Comparison of ENCODE assay signal across 8 cellular contexts in the genomic region with DNA sequence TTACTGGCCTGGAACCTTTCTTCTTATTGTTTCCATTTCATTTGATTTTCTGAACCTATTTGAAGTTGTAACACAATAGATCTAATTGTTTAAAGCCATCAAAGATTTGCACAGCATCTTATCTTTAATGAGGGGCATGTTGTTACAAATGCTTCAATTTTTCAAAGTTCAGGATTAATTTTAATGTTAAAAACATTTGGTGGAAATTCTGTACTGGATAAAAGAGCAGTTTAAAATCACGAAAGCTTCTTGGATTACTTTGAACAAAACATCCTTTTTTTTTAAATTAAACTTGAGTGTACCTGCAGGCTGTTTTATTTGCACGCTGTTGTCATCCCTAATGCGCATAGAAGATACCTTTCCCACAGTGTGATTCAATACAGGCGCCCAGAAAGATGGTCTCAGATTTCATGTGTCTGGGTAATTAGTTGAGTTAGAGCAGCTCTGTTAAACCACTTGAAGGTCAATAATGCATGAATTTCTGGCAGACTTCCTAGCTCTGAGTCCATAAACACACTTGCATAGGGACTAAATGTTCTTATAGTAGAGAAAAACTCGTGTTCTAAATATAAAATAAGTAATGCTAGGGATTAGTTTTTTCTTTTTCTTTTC. TPM values are rescaled to one million over a fixed set of nuclear protein-coding genes. Genes with fewer than 3 reads are reported as not detected.
DNase-seq lines count a peak whose midpoint lies in the region; ATAC-seq and TF ChIP-seq lines count a peak whose summit lies in the region.

No MANE protein-coding gene starts in this region.

- CTCF ChIA-PET in PC-9 (lab: Charles Lee) = interaction anchor here (0.6 kb wide), 1 partner anchor 96 kb away, joined by 17 read pairs; no protein-coding TSS in a partner anchor

- H3K9me2 ChIP-seq in PC-9 (ENCODE audit: insufficient read depth) (no peaks in the 10 kb centered on the region), Karpas-422 (replicated peaks; ENCODE audit: insufficient read depth, low read length) (no peaks in the 10 kb centered on the region)

- H3F3A ChIP-seq in PC-9 (ENCODE audit: insufficient read depth, low read depth) = 0 out of 2 replicates have a peak, but pooled peaks cover 4% of the 10 kb centered on the region

- DNase-seq in PC-9 (peak in 1 of 2 experiments; percentile 80), left ventricle myocardium inferior (no peak), stromal cell of bone marrow (ENCODE audit: low read depth) (peak; percentile 40), Karpas-422 (no peak), NK-92 (lab: John Stamatoyannopoulos, UW; ENCODE audit: unreplicated experiment) (no peak), RPMI8226 (no peak)

- H3K4me3 ChIP-seq in PC-9 = no peak overlapping the region
- no peak overlapping the region for H3K4me3 ChIP-seq in left ventricle myocardium inferior
- no peak overlapping the region for H3K4me3 ChIP-seq in Karpas-422 (ENCODE audit: low read length)

- H4K20me1 ChIP-seq in PC-9 (ENCODE audit: insufficient read depth) = no peaks in the 10 kb centered on the region
- H4K20me1 ChIP-seq in Karpas-422 (ENCODE audit: insufficient read depth, low read depth, low read length) = no peaks in the 10 kb centered on the region

- peak; percentile 61; the same call in 1 of the 2 replicates for TF ChIP-seq EP300 in Ishikawa (IDR thresholded peaks at IDR 0.05; ENCODE audit: borderline replicate concordance)

- H3K9me3 ChIP-seq in PC-9 (ENCODE audit: insufficient read depth, low read depth) (0 out of 2 replicates have a peak, but pooled peaks cover 8% of the 10 kb centered on the region), left ventricle myocardium inferior (replicated peaks) (no peaks in the 10 kb centered on the region), Karpas-422 (ENCODE audit: low read length) (no peaks in the 10 kb centered on the region; the same call in 1 of the 2 replicates)

- ATAC-seq in GM19324 (IDR thresholded peaks at IDR 0.05; ENCODE audit: low FRiP score, unreplicated experiment) = no peak

- TF ChIP-seq CTCF in PC-9 (conservative IDR thresholded peaks at IDR 0.05) (no peak), left ventricle myocardium inferior (IDR thresholded peaks at IDR 0.05; ENCODE audit: borderline replicate concordance) (no peak)

- TF ChIP-seq RAD21 in Ishikawa (IDR thresholded peaks at IDR 0.05; ENCODE audit: low read depth) = no peak

- no TSS peak for BruUV-seq in PC-9 (replicated peaks; lab: Mats Ljungman, UMichigan)

- H3K79me2 ChIP-seq in PC-9 (ENCODE audit: low read depth) = no peaks in the 10 kb centered on the region
- no peaks in the 10 kb centered on the region for H3K79me2 ChIP-seq in Karpas-422 (ENCODE audit: low read length)

- POLR2A ChIA-PET in PC-9 (lab: Charles Lee; ENCODE audit: unreplicated experiment) = interaction anchor here (0.5 kb wide), 1 partner anchor 33 kb away, joined by 10 read pairs; no protein-coding TSS in a partner anchor

- H3K4me1 ChIP-seq in PC-9 (replicated peaks; ENCODE audit: insufficient read depth) (peaks cover 11% of the 10 kb centered on the region), left ventricle myocardium inferior (peaks cover 10% of the 10 kb centered on the region), Karpas-422 (ENCODE audit: low read length) (no peaks in the 10 kb centered on the region)

- no peaks in the 10 kb centered on the region for H3K36me3 ChIP-seq in PC-9 (ENCODE audit: low read depth)
- H3K36me3 ChIP-seq in left ventricle myocardium inferior = no peaks in the 10 kb centered on the region
- H3K36me3 ChIP-seq in Karpas-422 (ENCODE audit: insufficient read depth, low read length) = no peaks in the 10 kb centered on the region

- H3K27me3 ChIP-seq in PC-9 (ENCODE audit: insufficient read depth, low read depth) (no peaks in the 10 kb centered on the region), left ventricle myocardium inferior (ENCODE audit: low read depth) (no peaks in the 10 kb centered on the region), Karpas-422 (ENCODE audit: low read length) (no peaks in the 10 kb centered on the region)

- H3K4me2 ChIP-seq in PC-9 = peak overlapping the region; percentile 10; the same call in 1 of the 2 replicates
- H3K4me2 ChIP-seq in Karpas-422 (ENCODE audit: low read depth, low read length, poor library complexity, severe bottlenecking) = no peak overlapping the region

- intact Hi-C loops in PC-9 (cut with micrococcal nuclease; ENCODE audit: unreplicated experiment) (no loop called here), left ventricle myocardium inferior (cut with micrococcal nuclease) (no loop called here)

- H3K27ac ChIP-seq in PC-9 (no peak overlapping the region), left ventricle myocardium inferior (replicated peaks) (peak overlapping the region; percentile 76), Karpas-422 (ENCODE audit: low read length) (no peak overlapping the region)

- H2AFZ ChIP-seq in PC-9 (no peak overlapping the region), Karpas-422 (ENCODE audit: low read length) (no peak overlapping the region)

- H3K9ac ChIP-seq in Karpas-422 (ENCODE audit: low read length) = no peak overlapping the region

TF ChIP-seq in Ishikawa, 13 proteins besides CTCF, POLR2A, EP300 and RAD21:
- TF ChIP-seq TEAD4 (IDR thresholded peaks at IDR 0.05) = peak; percentile 72
- TF ChIP-seq, protein P1, sequence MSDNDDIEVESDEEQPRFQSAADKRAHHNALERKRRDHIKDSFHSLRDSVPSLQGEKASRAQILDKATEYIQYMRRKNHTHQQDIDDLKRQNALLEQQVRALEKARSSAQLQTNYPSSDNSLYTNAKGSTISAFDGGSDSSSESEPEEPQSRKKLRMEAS (IDR thresholded peaks at IDR 0.05) = peak; percentile 32; the same call in 1 of the 2 replicates
- TF ChIP-seq, protein P2, sequence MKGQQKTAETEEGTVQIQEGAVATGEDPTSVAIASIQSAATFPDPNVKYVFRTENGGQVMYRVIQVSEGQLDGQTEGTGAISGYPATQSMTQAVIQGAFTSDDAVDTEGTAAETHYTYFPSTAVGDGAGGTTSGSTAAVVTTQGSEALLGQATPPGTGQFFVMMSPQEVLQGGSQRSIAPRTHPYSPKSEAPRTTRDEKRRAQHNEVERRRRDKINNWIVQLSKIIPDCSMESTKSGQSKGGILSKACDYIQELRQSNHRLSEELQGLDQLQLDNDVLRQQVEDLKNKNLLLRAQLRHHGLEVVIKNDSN (IDR thresholded peaks at IDR 0.05) = no peak
- no peak for TF ChIP-seq ZBTB7A (IDR thresholded peaks at IDR 0.05; ENCODE audit: low read depth)
- no peak for TF ChIP-seq YY1 (IDR thresholded peaks at IDR 0.05; ENCODE audit: low read depth)
- TF ChIP-seq EGR1 (IDR thresholded peaks at IDR 0.05) = no peak
- TF ChIP-seq, protein P3, sequence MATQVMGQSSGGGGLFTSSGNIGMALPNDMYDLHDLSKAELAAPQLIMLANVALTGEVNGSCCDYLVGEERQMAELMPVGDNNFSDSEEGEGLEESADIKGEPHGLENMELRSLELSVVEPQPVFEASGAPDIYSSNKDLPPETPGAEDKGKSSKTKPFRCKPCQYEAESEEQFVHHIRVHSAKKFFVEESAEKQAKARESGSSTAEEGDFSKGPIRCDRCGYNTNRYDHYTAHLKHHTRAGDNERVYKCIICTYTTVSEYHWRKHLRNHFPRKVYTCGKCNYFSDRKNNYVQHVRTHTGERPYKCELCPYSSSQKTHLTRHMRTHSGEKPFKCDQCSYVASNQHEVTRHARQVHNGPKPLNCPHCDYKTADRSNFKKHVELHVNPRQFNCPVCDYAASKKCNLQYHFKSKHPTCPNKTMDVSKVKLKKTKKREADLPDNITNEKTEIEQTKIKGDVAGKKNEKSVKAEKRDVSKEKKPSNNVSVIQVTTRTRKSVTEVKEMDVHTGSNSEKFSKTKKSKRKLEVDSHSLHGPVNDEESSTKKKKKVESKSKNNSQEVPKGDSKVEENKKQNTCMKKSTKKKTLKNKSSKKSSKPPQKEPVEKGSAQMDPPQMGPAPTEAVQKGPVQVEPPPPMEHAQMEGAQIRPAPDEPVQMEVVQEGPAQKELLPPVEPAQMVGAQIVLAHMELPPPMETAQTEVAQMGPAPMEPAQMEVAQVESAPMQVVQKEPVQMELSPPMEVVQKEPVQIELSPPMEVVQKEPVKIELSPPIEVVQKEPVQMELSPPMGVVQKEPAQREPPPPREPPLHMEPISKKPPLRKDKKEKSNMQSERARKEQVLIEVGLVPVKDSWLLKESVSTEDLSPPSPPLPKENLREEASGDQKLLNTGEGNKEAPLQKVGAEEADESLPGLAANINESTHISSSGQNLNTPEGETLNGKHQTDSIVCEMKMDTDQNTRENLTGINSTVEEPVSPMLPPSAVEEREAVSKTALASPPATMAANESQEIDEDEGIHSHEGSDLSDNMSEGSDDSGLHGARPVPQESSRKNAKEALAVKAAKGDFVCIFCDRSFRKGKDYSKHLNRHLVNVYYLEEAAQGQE (IDR thresholded peaks at IDR 0.05; ENCODE audit: low read depth) = no peak
- no peak for TF ChIP-seq TAF1 (IDR thresholded peaks at IDR 0.05; ENCODE audit: low read depth)
- no peak for TF ChIP-seq FOXM1 (IDR thresholded peaks at IDR 0.05; ENCODE audit: borderline replicate concordance, low read depth)
- peak; percentile 86 for TF ChIP-seq TCF12 (IDR thresholded peaks at IDR 0.05; ENCODE audit: low read depth)
- TF ChIP-seq CREB1 (IDR thresholded peaks at IDR 0.05; ENCODE audit: low read depth) = no peak
- TF ChIP-seq NFIC (IDR thresholded peaks at IDR 0.05) = peak; percentile 97
- TF ChIP-seq CEBPB (IDR thresholded peaks at IDR 0.05) = no peak

RNA-seq across cellular contexts. Expression of a gene that starts 29.3 kb away (rescaled TPM):
- 33.8 and 37.7 TPM in 2 replicates for total RNA-seq in PC-9 (2021)
- 20.2 TPM for total RNA-seq in left ventricle myocardium inferior
- 48.3 and 61.1 TPM in 2 replicates for total RNA-seq in Karpas-422 (2014; rRNA removed; shearing (Covaris generic); ENCODE audit: low replicate concordance)

RNA-seq across cellular contexts. Expression of a gene that starts 44.5 kb away (rescaled TPM):
- 3.9 and 4.4 TPM in 2 replicates for total RNA-seq in PC-9 (2021)
- 0.33 TPM for total RNA-seq in left ventricle myocardium inferior
- total RNA-seq in Karpas-422 (2014; rRNA removed; shearing (Covaris generic); ENCODE audit: low replicate concordance) = 15.9 and 19.8 TPM in 2 replicates
